27 cellular contexts compared by ENCODE assay signal in genomic region chr16:8763899-8764298, GRCh38. TPM values are rescaled to one million over a fixed set of nuclear protein-coding genes. Genes with fewer than 3 reads are reported as not detected.
DNase-seq lines count a peak whose midpoint lies in the region; TF ChIP-seq lines count a peak whose summit lies in the region.
"Had no signal": no experiment of that assay in that cellular context is flagged by ENCODE, and none has a peak within 500 bp of the region (broad histone marks: within the 10 kb centered on the region; RNA-seq: fewer than 3 reads in every experiment).

No MANE protein-coding gene starts in this region.

- H3K4me1 ChIP-seq in HUES48 (ENCODE audit: control insufficient read depth, insufficient read depth, low read length): peaks cover 12% of the 10 kb centered on the region
- no peaks in the 10 kb centered on the region for H3K4me1 ChIP-seq in endodermal cell (ENCODE audit: control insufficient read depth, insufficient read depth, low read length)
- H3K4me1 ChIP-seq in mesendoderm (ENCODE audit: control insufficient read depth, low read depth, low read length): no peaks in the 10 kb centered on the region
- H3K4me1 ChIP-seq in CD8-positive, alpha-beta memory T cell (ENCODE audit: insufficient read depth, low read length): no peaks in the 10 kb centered on the region
- H3K4me1 ChIP-seq: SJSA1 had no signal

- no peak overlapping the region for H3K4me3 Mint-ChIP-seq in endodermal cell
- no peak overlapping the region for H3K4me3 Mint-ChIP-seq in CD8-positive, alpha-beta memory T cell
- H3K4me3 Mint-ChIP-seq: B cell; CD8-positive, alpha-beta T cell; HFFc6 had no signal

- CTCF ChIA-PET in CD8-positive, alpha-beta memory T cell (lab: Charles Lee): no interaction called here

- no peak overlapping the region for H4K8ac ChIP-seq in mesendoderm (ENCODE audit: low read depth, low read length)

- H2BK15ac ChIP-seq in mesendoderm (replicated peaks; ENCODE audit: low read depth): no peak overlapping the region

- DNase-seq in endodermal cell (peak; percentile 49), mesendoderm (peak; percentile 8), RPMI8226 (no peak), NCI-H2107 (lab: John Stamatoyannopoulos, UW) (no peak), NCI-H1417 (lab: John Stamatoyannopoulos, UW) (no peak)
- no peak for DNase-seq in CD8-positive, alpha-beta memory T cell
- DNase-seq: CD8-positive, alpha-beta T cell; DMS 273 treated with DMSO at 0.1 percent for 48 hours; DMS79; EL; GF-D8; HFFc6; KBM-7; MV-4-11; NCI-H1105; NCI-H146; NCI-H1930; NCI-H446; NCI-H524 treated with DMSO at 0.1 percent for 48 hours; NCI-H774; PC-3; Right ventricle myocardium superior had no signal

- no peak overlapping the region for H3K4ac ChIP-seq in mesendoderm (ENCODE audit: low read depth, low read length)

- no peak overlapping the region for H4K5ac ChIP-seq in mesendoderm (ENCODE audit: low read length)

- H3K79me2 ChIP-seq in mesendoderm (ENCODE audit: control insufficient read depth, insufficient read depth, low read length): no peaks in the 10 kb centered on the region

- 51 to 57% methylated on average over 9 to 10 of the region's 10 CpGs for WGBS in endodermal cell (ENCODE audit: insufficient coverage in 1 of 2, insufficient read length in 1 of 2), 2 experiments
- WGBS in mesendoderm (ENCODE audit: extremely low coverage, insufficient coverage, low lambda C conversion rate): no CpG with 5 or more reads among the region's 10 CpGs

- H2BK120ac ChIP-seq in mesendoderm (ENCODE audit: low read depth, low read length): no peak overlapping the region

- no peak overlapping the region for H3K23ac ChIP-seq in mesendoderm (ENCODE audit: low read length)

- H3K9me3 Mint-ChIP-seq in endodermal cell: no peaks in the 10 kb centered on the region
- H3K9me3 Mint-ChIP-seq in CD8-positive, alpha-beta memory T cell: no peaks in the 10 kb centered on the region
- H3K9me3 Mint-ChIP-seq: CD8-positive, alpha-beta T cell; HFFc6 had no signal

- H3K4me1 Mint-ChIP-seq in endodermal cell: peaks cover 13% of the 10 kb centered on the region
- no peaks in the 10 kb centered on the region for H3K4me1 Mint-ChIP-seq in CD8-positive, alpha-beta memory T cell
- H3K4me1 Mint-ChIP-seq: B cell had no signal

- no peak overlapping the region for H3K27ac Mint-ChIP-seq in endodermal cell
- no peak overlapping the region for H3K27ac Mint-ChIP-seq in CD8-positive, alpha-beta memory T cell
- H3K27ac Mint-ChIP-seq: B cell; CD8-positive, alpha-beta T cell; HFFc6 had no signal

- H3K27me3 ChIP-seq in HUES48 (ENCODE audit: control insufficient read depth, insufficient read depth, low read length): no peaks in the 10 kb centered on the region
- no peaks in the 10 kb centered on the region for H3K27me3 ChIP-seq in endodermal cell (ENCODE audit: control insufficient read depth, insufficient read depth, low read length, poor library complexity, severe bottlenecking)
- no peaks in the 10 kb centered on the region for H3K27me3 ChIP-seq in mesendoderm (ENCODE audit: insufficient read depth, low read length, poor library complexity)
- no peaks in the 10 kb centered on the region for H3K27me3 ChIP-seq in CD8-positive, alpha-beta memory T cell (ENCODE audit: insufficient read depth, low read length, poor library complexity, severe bottlenecking)
- H3K27me3 ChIP-seq: SJSA1 had no signal

- H2AK5ac ChIP-seq in mesendoderm (ENCODE audit: low read length): no peak overlapping the region

- no peak overlapping the region for H3K4me3 ChIP-seq in HUES48 (ENCODE audit: low read depth, low read length)
- H3K4me3 ChIP-seq in endodermal cell (ENCODE audit: low read length): no peak overlapping the region
- H3K4me3 ChIP-seq in mesendoderm (ENCODE audit: low read length): no peak overlapping the region
- H3K4me3 ChIP-seq in CD8-positive, alpha-beta memory T cell (ENCODE audit: low read length): no peak overlapping the region
- H3K4me3 ChIP-seq: HAP-1, SJSA1 had no signal

- H3K18ac ChIP-seq in mesendoderm (ENCODE audit: low read length): no peak overlapping the region

- H3K36me3 Mint-ChIP-seq in endodermal cell (ENCODE audit: low read depth): peaks cover 12% of the 10 kb centered on the region
- peaks cover 0 to 39% (median 16%) of the 10 kb centered on the region in 3 donors for H3K36me3 Mint-ChIP-seq in CD8-positive, alpha-beta memory T cell

- POLR2A ChIA-PET in CD8-positive, alpha-beta memory T cell (lab: Charles Lee): no interaction called here

- no peaks in the 10 kb centered on the region for H3K79me1 ChIP-seq in mesendoderm (ENCODE audit: low read length)

- H2BK5ac ChIP-seq in mesendoderm (ENCODE audit: low read length): no peak overlapping the region

- H3K56ac ChIP-seq in mesendoderm (ENCODE audit: low read length): no peak overlapping the region

- H3K9ac ChIP-seq in HUES48 (ENCODE audit: low read depth, low read length) (no peak overlapping the region), endodermal cell (ENCODE audit: extremely low read depth, low read length, poor library complexity, severe bottlenecking) (no peak overlapping the region), mesendoderm (ENCODE audit: low read length) (no peak overlapping the region)

- H3K27ac ChIP-seq in HUES48 (ENCODE audit: low read depth, low read length) (peak overlapping the region; percentile 42), endodermal cell (ENCODE audit: low read depth, low read length) (peak overlapping the region; percentile 75), mesendoderm (ENCODE audit: low read depth, low read length) (no peak overlapping the region)
- no peak overlapping the region for H3K27ac ChIP-seq in CD8-positive, alpha-beta memory T cell (ENCODE audit: low read depth, low read length)
- H3K27ac ChIP-seq: C4-2B, SJSA1 had no signal

- no peak for TF ChIP-seq CTCF in endodermal cell (conservative IDR thresholded peaks at IDR 0.05)

- H3K9me3 ChIP-seq in HUES48 (ENCODE audit: control insufficient read depth, insufficient read depth, low read length) (no peaks in the 10 kb centered on the region), endodermal cell (ENCODE audit: control insufficient read depth, low read length) (no peaks in the 10 kb centered on the region)
- no peaks in the 10 kb centered on the region for H3K9me3 ChIP-seq in CD8-positive, alpha-beta memory T cell (ENCODE audit: low read length)
- H3K9me3 ChIP-seq: HAP-1, SJSA1 had no signal

- H3K27me3 Mint-ChIP-seq in endodermal cell (ENCODE audit: insufficient read depth): no peaks in the 10 kb centered on the region
- H3K27me3 Mint-ChIP-seq in CD8-positive, alpha-beta memory T cell: no peaks in the 10 kb centered on the region
- H3K27me3 Mint-ChIP-seq: B cell had no signal

- H3K36me3 ChIP-seq in HUES48 (ENCODE audit: control insufficient read depth, insufficient read depth, low read length): no peaks in the 10 kb centered on the region
- no peaks in the 10 kb centered on the region for H3K36me3 ChIP-seq in endodermal cell (ENCODE audit: control insufficient read depth, insufficient read depth, low read length)
- no peaks in the 10 kb centered on the region for H3K36me3 ChIP-seq in mesendoderm (ENCODE audit: control insufficient read depth, insufficient read depth, low read length)
- no peaks in the 10 kb centered on the region for H3K36me3 ChIP-seq in CD8-positive, alpha-beta memory T cell (ENCODE audit: insufficient read depth, low read length)
- H3K36me3 ChIP-seq: HAP-1, SJSA1 had no signal

- no peak overlapping the region for H3K4me2 ChIP-seq in mesendoderm (ENCODE audit: low read length)

RNA-seq across cellular contexts. Expression of gene TMEM186, which starts 33.5 kb away (rescaled TPM):
- 10 to 100 TPM; 10.9 to 14.0 TPM for total RNA-seq in endodermal cell
- polyA plus RNA-seq in endodermal cell (2013, experiment 1 of 2): 9.9 TPM
- polyA plus RNA-seq in endodermal cell (2013, experiment 2 of 2): 7.7 TPM
- polyA plus RNA-seq in mesendoderm (2013, experiment 1 of 2): 5.5 TPM
- 6.0 TPM for polyA plus RNA-seq in mesendoderm (2013, experiment 2 of 2)
- 10 to 100 TPM; 15.6 to 16.4 TPM for total RNA-seq in CD8-positive, alpha-beta memory T cell
- 11.8 TPM for polyA plus RNA-seq in CD8-positive, alpha-beta memory T cell

RNA-seq across cellular contexts. Expression of gene PMM2, which starts 33.7 kb away (rescaled TPM):
- total RNA-seq in endodermal cell: 10 to 100 TPM; 47.6 to 48.2 TPM
- polyA plus RNA-seq in endodermal cell (2013, experiment 1 of 2): 18.2 TPM
- 19.4 TPM for polyA plus RNA-seq in endodermal cell (2013, experiment 2 of 2)
- polyA plus RNA-seq in mesendoderm (2013, experiment 1 of 2): 59.3 TPM
- 57.4 TPM for polyA plus RNA-seq in mesendoderm (2013, experiment 2 of 2)
- 10 to 100 TPM; 58.9 to 63.3 TPM for total RNA-seq in CD8-positive, alpha-beta memory T cell
- 31.2 TPM for polyA plus RNA-seq in CD8-positive, alpha-beta memory T cell

Comparison
In these comparisons a context has a peak if more than half of its experiments do, and no peak if none do; other contexts are left out.
1. H3K27ac ChIP-seq: peak in HUES48 (single experiment) and endodermal cell (single experiment); none in mesendoderm (single experiment) and CD8-positive, alpha-beta memory T cell (single experiment).
2. DNase-seq: peak in endodermal cell (single experiment) and mesendoderm (single experiment); none in CD8-positive, alpha-beta memory T cell (0 of 5), RPMI8226 (single experiment), NCI-H2107 (single experiment) and NCI-H1417 (0 of 3).